ENCODE assay signal across 9 cellular contexts in the genomic region with DNA sequence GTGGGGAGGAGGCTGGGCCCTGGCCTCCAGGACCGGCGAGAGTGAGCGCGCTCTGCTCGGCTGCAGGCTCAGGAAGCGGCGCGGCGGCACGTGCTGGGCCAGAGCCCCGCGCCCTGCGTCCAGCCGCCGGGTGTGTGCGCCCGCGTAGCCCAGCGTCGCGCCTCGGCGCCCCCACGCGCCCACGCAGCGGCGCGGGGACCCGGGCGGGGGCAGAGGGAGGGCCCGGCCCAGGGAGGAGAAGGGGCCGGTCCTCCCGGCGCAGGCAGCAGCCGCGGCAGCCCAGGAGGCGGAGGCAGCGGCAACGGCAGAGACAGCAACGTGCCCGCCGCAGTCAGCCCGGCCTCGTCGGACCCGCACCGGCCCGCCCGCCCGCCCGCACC. TPM values are rescaled to one million over a fixed set of nuclear protein-coding genes. Genes with fewer than 3 reads are reported as not detected.
DNase-seq lines count a peak whose midpoint lies in the region; ATAC-seq, FAIRE-seq and TF ChIP-seq lines count a peak whose summit lies in the region.
"Had no signal": no experiment of that assay in that cellular context is flagged by ENCODE, and none has a peak within 500 bp of the region (broad histone marks: within the 10 kb centered on the region; RNA-seq: fewer than 3 reads in every experiment).

A gene with protein sequence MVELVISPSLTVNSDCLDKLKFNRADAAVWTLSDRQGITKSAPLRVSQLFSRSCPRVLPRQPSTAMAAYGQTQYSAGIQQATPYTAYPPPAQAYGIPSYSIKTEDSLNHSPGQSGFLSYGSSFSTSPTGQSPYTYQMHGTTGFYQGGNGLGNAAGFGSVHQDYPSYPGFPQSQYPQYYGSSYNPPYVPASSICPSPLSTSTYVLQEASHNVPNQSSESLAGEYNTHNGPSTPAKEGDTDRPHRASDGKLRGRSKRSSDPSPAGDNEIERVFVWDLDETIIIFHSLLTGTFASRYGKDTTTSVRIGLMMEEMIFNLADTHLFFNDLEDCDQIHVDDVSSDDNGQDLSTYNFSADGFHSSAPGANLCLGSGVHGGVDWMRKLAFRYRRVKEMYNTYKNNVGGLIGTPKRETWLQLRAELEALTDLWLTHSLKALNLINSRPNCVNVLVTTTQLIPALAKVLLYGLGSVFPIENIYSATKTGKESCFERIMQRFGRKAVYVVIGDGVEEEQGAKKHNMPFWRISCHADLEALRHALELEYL (plus strand): TSS at position 265 of the 380 bp plus-strand sequence. CDS start 95,168 bp downstream, outside the sequence.

- H3K27ac ChIP-seq in liver (ENCODE audit: low read depth in 1 of 2, low read length in 2 of 2) (no peak within 1 kb of the TSS), HepG2 (ENCODE audit: extremely low read length, insufficient read depth, low read length) (no peak within 1 kb of the TSS), dorsolateral prefrontal cortex (peak within 1 kb of the TSS in 16 of 59 donors; percentile 9 to 63 (median 36)), aorta (ENCODE audit: low read depth in 1 of 2, low read length in 2 of 2) (no peak within 1 kb of the TSS)

- H3K27me3 Mint-ChIP-seq in activated T-cell treated with anti-CD3 and anti-CD28 coated beads, Interleukin-2, amount 50 U/mL, for 24 hours: peaks cover 78% of the 10 kb centered on the region

- H3K36me3 ChIP-seq in liver (ENCODE audit: control insufficient read depth in 4 of 4, insufficient read depth in 3 of 4, low read depth in 1 of 4, low read length in 3 of 4) (no peaks in the 10 kb centered on the region), HepG2 (replicated peaks in 1 of 2; ENCODE audit: control insufficient read depth in 1 of 2, insufficient read depth in 2 of 2, low read length in 2 of 2) (no peaks in the 10 kb centered on the region), aorta (ENCODE audit: control insufficient read depth in 1 of 2, insufficient read depth in 2 of 2, low read length in 1 of 2) (no peaks in the 10 kb centered on the region)

- no peak for TF ChIP-seq POLR2A in HepG2 (IDR thresholded peaks at IDR 0.05; ENCODE audit: insufficient read depth in 1 of 2, low read depth in 2 of 2, low read length in 2 of 2)

- H3K79me2 ChIP-seq in HepG2 (ENCODE audit: insufficient read depth, low read length): no peaks in the 10 kb centered on the region

- no peak for DNase-seq in HepG2 (ENCODE audit: low spot score)
- peak in 1 of 10 donors; percentile 45 for DNase-seq in dorsolateral prefrontal cortex
- no peak for DNase-seq in mesenteric fat pad (ENCODE audit: low spot score)
- DNase-seq in aorta: peak; percentile 47 to 80
- DNase-seq in activated T-cell treated with anti-CD3 and anti-CD28 coated beads, Interleukin-2, amount 50 U/mL, for 24 hours: no peak
- DNase-seq: activated CD4-positive, alpha-beta T cell treated with anti-CD3 and anti-CD28 coated beads for 1 hour had no signal

- no peaks in the 10 kb centered on the region for H3K9me3 Mint-ChIP-seq in activated T-cell treated with anti-CD3 and anti-CD28 coated beads, Interleukin-2, amount 50 U/mL, for 24 hours

- H3K27ac Mint-ChIP-seq in activated T-cell treated with anti-CD3 and anti-CD28 coated beads, Interleukin-2, amount 50 U/mL, for 24 hours: no peak within 1 kb of the TSS

- no peak for FAIRE-seq in HepG2 (lab: Jason Lieb, UNC)

- H4K20me1 ChIP-seq in HepG2 (ENCODE audit: insufficient read depth, low read length): no peaks in the 10 kb centered on the region

- H3K36me3 Mint-ChIP-seq in activated T-cell treated with anti-CD3 and anti-CD28 coated beads, Interleukin-2, amount 50 U/mL, for 24 hours (ENCODE audit: low read depth): no peaks in the 10 kb centered on the region

- BruUV-seq in HepG2 (replicated peaks; lab: Mats Ljungman, UMichigan): no TSS peak

- no peak within 1 kb of the TSS for H3K4me2 ChIP-seq in HepG2 (ENCODE audit: low read depth, low read length)

- H3K4me1 Mint-ChIP-seq in activated T-cell treated with anti-CD3 and anti-CD28 coated beads, Interleukin-2, amount 50 U/mL, for 24 hours (ENCODE audit: low read depth): no peaks in the 10 kb centered on the region

- TF ChIP-seq CTCF in liver (IDR thresholded peaks at IDR 0.05; ENCODE audit: low read depth, low read length, missing input control) (no peak), HepG2 (CRISPR knock-in tag; IDR thresholded peaks at IDR 0.05) (no peak), dorsolateral prefrontal cortex (IDR thresholded peaks at IDR 0.05 in 54 of 56, conservative IDR thresholded peaks at IDR 0.05 in 2 of 56; ENCODE audit: low read depth in 1 of 56, partially characterized antibody in 56 of 56) (no peak)

- H3K4me3 ChIP-seq in liver (ENCODE audit: low read depth in 1 of 3, low read length in 3 of 3): peak within 1 kb of the TSS in 2 of 3 donors; percentile 4 to 52
- no peak within 1 kb of the TSS for H3K4me3 ChIP-seq in HepG2 (replicated peaks in 1 of 3; ENCODE audit: insufficient read depth in 1 of 3, low read depth in 2 of 3, low read length in 3 of 3)
- H3K4me3 ChIP-seq in dorsolateral prefrontal cortex: peak within 1 kb of the TSS; percentile 15 to 69 (median 51)
- peak within 1 kb of the TSS; percentile 57 to 58 for H3K4me3 ChIP-seq in aorta (ENCODE audit: low read length in 2 of 2)

- no peak within 1 kb of the TSS for H2AFZ ChIP-seq in HepG2 (ENCODE audit: low read length)

- TF ChIP-seq EP300 in HepG2 (IDR thresholded peaks at IDR 0.05; ENCODE audit: low read depth in 2 of 2, low read length in 2 of 2) (no peak), HepG2 (CRISPR knock-in tag; IDR thresholded peaks at IDR 0.05; ENCODE audit: borderline replicate concordance) (no peak)

- POLR2A ChIA-PET in HepG2 (lab: Yijun Ruan, JAX): no interaction called here

- H3K9ac ChIP-seq in liver (ENCODE audit: low read depth in 1 of 2, low read length in 2 of 2) (no peak within 1 kb of the TSS), HepG2 (ENCODE audit: insufficient read depth, low read depth, low read length) (no peak within 1 kb of the TSS)

- ATAC-seq in HepG2: no peak; the same call in 2 of the 3 replicates
- ATAC-seq in aorta (ENCODE audit: low FRiP score): peak; percentile 60
- no peak for ATAC-seq in HG03135 (IDR thresholded peaks at IDR 0.05; ENCODE audit: unreplicated experiment)
- no peak for ATAC-seq in GM19463 (IDR thresholded peaks at IDR 0.05; ENCODE audit: unreplicated experiment)

- no peak within 1 kb of the TSS for H3K4me3 Mint-ChIP-seq in activated T-cell treated with anti-CD3 and anti-CD28 coated beads, Interleukin-2, amount 50 U/mL, for 24 hours

- H3K9me3 ChIP-seq in liver (ENCODE audit: control insufficient read depth in 4 of 4, low read length in 3 of 4) (peaks cover 0 to 2% (median under 1%) of the 10 kb centered on the region in 4 donors), HepG2 (ENCODE audit: low read length) (no peaks in the 10 kb centered on the region), aorta (ENCODE audit: control insufficient read depth, low read length) (no peaks in the 10 kb centered on the region)

- intact Hi-C loops in HepG2 (cut with micrococcal nuclease; ENCODE audit: unreplicated experiment) (no loop called here), dorsolateral prefrontal cortex (cut with DNase I) (no loop called here), aorta (cut with DNase I) (no loop called here)

- CTCF ChIA-PET in HepG2 (lab: Yijun Ruan, JAX; ENCODE audit: low intra/inter-chr PET ratio, low total read pairs): no interaction called here

- TF ChIP-seq RAD21 in liver (IDR thresholded peaks at IDR 0.05) (no peak), HepG2 (CRISPR knock-in tag; IDR thresholded peaks at IDR 0.05) (no peak)

- peaks cover 4 to 12% (median 8%) of the 10 kb centered on the region in 4 donors for H3K4me1 ChIP-seq in liver (ENCODE audit: control insufficient read depth in 4 of 4, insufficient read depth in 4 of 4, low read length in 3 of 4)
- H3K4me1 ChIP-seq in HepG2 (ENCODE audit: insufficient read depth, low read length): no peaks in the 10 kb centered on the region
- H3K4me1 ChIP-seq in aorta (ENCODE audit: control insufficient read depth in 1 of 2, insufficient read depth in 2 of 2, low read length in 2 of 2): no peaks in the 10 kb centered on the region

- in situ Hi-C loops in HepG2 (cut with HindIII; ENCODE audit: extremely low pct_ligation_motif_present, low pct_unique_long_range_greater_than_20kb): no loop called here

- H3K27me3 ChIP-seq in liver (ENCODE audit: control insufficient read depth in 4 of 4, insufficient read depth in 4 of 4, low read length in 3 of 4) (peaks cover 0 to 6% (median 4%) of the 10 kb centered on the region in 4 donors), HepG2 (ENCODE audit: control insufficient read depth in 1 of 2, insufficient read depth in 2 of 2, low read length in 2 of 2) (peaks cover 21 to 60% of the 10 kb centered on the region in 2 experiments; a peak in 4 of 5 replicates), dorsolateral prefrontal cortex (peaks cover 0 to 50% (median 29%) of the 10 kb centered on the region in 45 donors), aorta (ENCODE audit: control insufficient read depth in 1 of 2, insufficient read depth in 2 of 2, low read length in 1 of 2) (peaks cover 0 to 2% of the 10 kb centered on the region in 2 donors)

- WGBS in liver: 2% methylated on average over 51 of the region's 52 CpGs
- WGBS in HepG2 (ENCODE audit: low lambda C conversion rate): 48% methylated on average over 5 of the region's 52 CpGs
- WGBS in aorta, 2 donors: 0 to 1% methylated on average over 15 to 51 of the region's 52 CpGs

RNA-seq across cellular contexts. Expression of the gene that starts here (rescaled TPM):
- under 1 TPM; 0.17 to 0.23 TPM for total RNA-seq in liver
- under 1 TPM in 1 of 2 donors, not detected in 1; 0.54 TPM for polyA plus RNA-seq in liver
- total RNA-seq in HepG2 (2016; rRNA removed; fragmentation: Illumina TruSeq; extraction: Trizol): not detected in 2 replicates
- total RNA-seq in HepG2 (2016; cell fraction: cytosol; rRNA removed; fragmentation: Illumina TruSeq; extraction: Trizol; ENCODE audit: low read depth): not detected in 2 replicates
- total RNA-seq in HepG2 (2016; cell fraction: insoluble cytoplasmic fraction; rRNA removed; fragmentation: Illumina TruSeq; extraction: Trizol): not detected in 2 replicates
- not detected in 2 replicates for total RNA-seq in HepG2 (2016; cell fraction: membrane; rRNA removed; fragmentation: Illumina TruSeq; extraction: Trizol)
- total RNA-seq in HepG2 (2016; cell fraction: nucleus; rRNA removed; fragmentation: Illumina TruSeq; extraction: Trizol): not detected in 2 replicates
- not detected in 2 replicates for polyA plus RNA-seq in HepG2 (2011; rRNA removed)
- not detected in 2 replicates for polyA plus RNA-seq in HepG2 (2011; cell fraction: cytosol; rRNA removed)
- not detected in 2 replicates for polyA plus RNA-seq in HepG2 (2011; cell fraction: nucleus; rRNA removed)
- not detected in 2 replicates for polyA plus RNA-seq in HepG2 (2012)
- polyA plus RNA-seq in HepG2 (2016; cell fraction: cytosol; fragmentation: Illumina TruSeq; extraction: Trizol; ENCODE audit: low read depth): not detected in 2 replicates
- not detected in 2 replicates for polyA plus RNA-seq in HepG2 (2016; cell fraction: insoluble cytoplasmic fraction; fragmentation: Illumina TruSeq; extraction: Trizol; ENCODE audit: low read depth)
- not detected in 2 replicates for polyA plus RNA-seq in HepG2 (2016; cell fraction: membrane; fragmentation: Illumina TruSeq; extraction: Trizol; ENCODE audit: low read depth)
- polyA plus RNA-seq in HepG2 (2016; cell fraction: nucleus; fragmentation: Illumina TruSeq; extraction: Trizol; ENCODE audit: insufficient read depth, low read depth): not detected in 2 replicates
- polyA minus RNA-seq in HepG2 (2011; rRNA and poly(A)+ RNA removed; ENCODE audit: low replicate concordance): not detected in 2 replicates
- not detected in 2 replicates for polyA minus RNA-seq in HepG2 (2011; cell fraction: cytosol; rRNA and poly(A)+ RNA removed)
- polyA minus RNA-seq in HepG2 (2011; cell fraction: nucleus; rRNA and poly(A)+ RNA removed): not detected in 2 replicates
- 10 to 100 TPM in 30 of 120 experiments, 1 to 10 TPM in 90; 2.3 to 27.4 (median 7.6) TPM for total RNA-seq in dorsolateral prefrontal cortex
- 32.8 TPM for total RNA-seq in mesenteric fat pad
- 10 to 100 TPM; 10.7 to 10.9 TPM for total RNA-seq in aorta
- 1 to 10 TPM; 1.2 to 2.8 TPM for polyA plus RNA-seq in aorta

Comparison
In these comparisons a context has a peak if more than half of its experiments do, and no peak if none do; other contexts are left out.
1. H3K4me3 ChIP-seq: peak in liver (2 of 3), dorsolateral prefrontal cortex (59 of 59) and aorta (2 of 2); none in HepG2 (0 of 3).
2. DNase-seq: peak in aorta (2 of 2); none in HepG2 (single experiment), mesenteric fat pad (single experiment) and activated T-cell treated with anti-CD3 and anti-CD28 coated beads, Interleukin-2, amount 50 U/mL, for 24 hours (single experiment).